Comparison of ENCODE assay signal across 8 cellular contexts in genomic region chrX:154502098-154502497, GRCh38.
"Had no signal": no experiment of that assay in that cellular context is flagged by ENCODE, and none has a peak within 500 bp of the region (broad histone marks: within the 10 kb centered on the region; RNA-seq: fewer than 3 reads in every experiment).

No MANE protein-coding gene starts in this region.

- DNase-seq: GDM1, GF-D8 had no signal

- ATAC-seq: GM12878 had no signal

- H3K4me3 ChIP-seq: GM12878 had no signal

- FAIRE-seq: G401.6, GM12878, GM12891, GM12892, GM18507, GM19239 had no signal
